Comparison of ENCODE assay signal across 15 cellular contexts in genomic region chr17:34715504-34715903, GRCh38.
DNase-seq lines count a peak whose midpoint lies in the region; ATAC-seq and TF ChIP-seq lines count a peak whose summit lies in the region.
"Had no signal": no experiment of that assay in that cellular context is flagged by ENCODE, and none has a peak within 500 bp of the region (broad histone marks: within the 10 kb centered on the region; RNA-seq: fewer than 3 reads in every experiment).

No MANE protein-coding gene starts in this region.

- ATAC-seq in activated T-helper 17 cell treated with anti-CD3 and anti-CD28 coated beads, Interleukin-2, amount 50 U/mL, for 72 hours (replicated peaks): no peak
- no peak for ATAC-seq in psoas muscle
- ATAC-seq in GM19324 (IDR thresholded peaks at IDR 0.05; ENCODE audit: low FRiP score, unreplicated experiment): no peak
- ATAC-seq: CD8-positive, alpha-beta T cell; GM23338 had no signal

- no peak overlapping the region for H3K9ac ChIP-seq in H9 (ENCODE audit: extremely low read depth, insufficient read length, low read length)

- WGBS in H9 (ENCODE audit: extremely low coverage, insufficient read length, low lambda C conversion rate): no CpG with 5 or more reads among the region's 5 CpGs
- WGBS in psoas muscle, 3 donors: 69 to 75% (median 72%) methylated on average over 5 of the region's 5 CpGs

- no peak overlapping the region for H3K4me3 Mint-ChIP-seq in H9
- H3K4me3 Mint-ChIP-seq in activated T-helper 17 cell treated with anti-CD3 and anti-CD28 coated beads, Interleukin-2, amount 50 U/mL, for 72 hours: no peak overlapping the region
- H3K4me3 Mint-ChIP-seq: CD4-positive, CD25-positive, alpha-beta regulatory T cell; CD8-positive, alpha-beta T cell; GM23338; HFFc6 had no signal

- no peaks in the 10 kb centered on the region for H3K79me2 ChIP-seq in H9 (ENCODE audit: insufficient read depth, low read length)

- no peak overlapping the region for H2BK20ac ChIP-seq in H9 (ENCODE audit: low read depth, low read length, poor library complexity, severe bottlenecking)

- no peaks in the 10 kb centered on the region for H3K79me1 ChIP-seq in H9 (ENCODE audit: insufficient read depth, low read depth, low read length, poor library complexity, severe bottlenecking)

- H3K56ac ChIP-seq in H9 (ENCODE audit: insufficient read length, low read depth, low read length): no peak overlapping the region

- H3K36me3 ChIP-seq in tibial artery: no peaks in the 10 kb centered on the region
- no peaks in the 10 kb centered on the region for H3K36me3 ChIP-seq in psoas muscle (ENCODE audit: insufficient read depth in 1 of 2, low read depth in 1 of 2)
- H3K36me3 ChIP-seq: HAP-1 had no signal

- no peaks in the 10 kb centered on the region for H4K20me1 ChIP-seq in H9 (ENCODE audit: control insufficient read depth, insufficient read depth, insufficient read length)

- H3K9me3 Mint-ChIP-seq in H9: no peaks in the 10 kb centered on the region
- H3K9me3 Mint-ChIP-seq in activated T-helper 17 cell treated with anti-CD3 and anti-CD28 coated beads, Interleukin-2, amount 50 U/mL, for 72 hours: no peaks in the 10 kb centered on the region
- H3K9me3 Mint-ChIP-seq: CD8-positive, alpha-beta T cell; GM23338 had no signal

- no peaks in the 10 kb centered on the region; the same call in 1 of the 2 replicates for H3K27me3 ChIP-seq in H9 (ENCODE audit: insufficient read depth, low read length)
- peaks cover 0 to 6% of the 10 kb centered on the region in 2 donors for H3K27me3 ChIP-seq in tibial artery
- H3K27me3 ChIP-seq in psoas muscle (ENCODE audit: insufficient read depth in 3 of 3, low read length in 2 of 3): peaks cover 0 to 2% (median 0%) of the 10 kb centered on the region in 3 donors

- no peak overlapping the region for H2BK5ac ChIP-seq in H9 (ENCODE audit: insufficient read length, low read length)

- H2AFZ ChIP-seq in H9 (ENCODE audit: low read length): no peak overlapping the region
- H2AFZ ChIP-seq: GM23338 had no signal

- H3K14ac ChIP-seq in H9 (ENCODE audit: insufficient read depth, low read length): no peak overlapping the region

- no peak overlapping the region for H3K23ac ChIP-seq in H9 (ENCODE audit: insufficient read length, low read depth, low read length)

- no peaks in the 10 kb centered on the region for H3K9me3 ChIP-seq in H9 (ENCODE audit: control insufficient read depth, low read depth, low read length)
- H3K9me3 ChIP-seq in tibial artery: no peaks in the 10 kb centered on the region
- H3K9me3 ChIP-seq in psoas muscle: no peaks in the 10 kb centered on the region
- H3K9me3 ChIP-seq: Caco-2, HAP-1 had no signal

- peak overlapping the region in 1 of 3 experiments; percentile 64; a peak in 1 of 7 replicates for H3K27ac Mint-ChIP-seq in H9
- peak overlapping the region; percentile 21 for H3K27ac Mint-ChIP-seq in activated T-helper 17 cell treated with anti-CD3 and anti-CD28 coated beads, Interleukin-2, amount 50 U/mL, for 72 hours
- H3K27ac Mint-ChIP-seq: CD4-positive, CD25-positive, alpha-beta regulatory T cell; CD8-positive, alpha-beta T cell; GM23338; HFFc6 had no signal

- H4K5ac ChIP-seq in H9 (ENCODE audit: insufficient read length, low read depth, low read length): no peak overlapping the region

- H3K36me3 Mint-ChIP-seq in H9 (ENCODE audit: insufficient read depth in 1 of 3, low read depth in 3 of 3): no peaks in the 10 kb centered on the region
- H3K36me3 Mint-ChIP-seq in activated T-helper 17 cell treated with anti-CD3 and anti-CD28 coated beads, Interleukin-2, amount 50 U/mL, for 72 hours (ENCODE audit: low read depth): no peaks in the 10 kb centered on the region
- H3K36me3 Mint-ChIP-seq: CD4-positive, CD25-positive, alpha-beta regulatory T cell; CD8-positive, alpha-beta T cell had no signal

- H3K4me1 ChIP-seq in H9 (ENCODE audit: insufficient read depth, low read length): no peaks in the 10 kb centered on the region
- H3K4me1 ChIP-seq in tibial artery: no peaks in the 10 kb centered on the region
- H3K4me1 ChIP-seq in psoas muscle: no peaks in the 10 kb centered on the region
- H3K4me1 ChIP-seq: Caco-2, HAP-1 had no signal

- H3K4ac ChIP-seq in H9 (ENCODE audit: low read depth, low read length): no peak overlapping the region

- intact Hi-C loops in tibial artery (cut with DNase I; ENCODE audit: low total_unique reads): no loop called here
- intact Hi-C loops in psoas muscle (cut with DNase I): no loop called here

- H3K4me2 ChIP-seq in H9 (ENCODE audit: insufficient read depth, insufficient read length, low read length): no peak overlapping the region
- H3K4me2 ChIP-seq: GM23338 had no signal

- no peak overlapping the region for H2BK12ac ChIP-seq in H9 (ENCODE audit: insufficient read length, low read depth, low read length)

- no peak overlapping the region for H2AK5ac ChIP-seq in H9 (ENCODE audit: insufficient read length, low read length)

- H2BK15ac ChIP-seq in H9 (ENCODE audit: low read depth, low read length): no peak overlapping the region

- H4K91ac ChIP-seq in H9 (ENCODE audit: insufficient read length, low read depth, low read length): no peak overlapping the region

- H3K4me3 ChIP-seq in tibial artery: no peak overlapping the region
- no peak overlapping the region for H3K4me3 ChIP-seq in psoas muscle
- H3K4me3 ChIP-seq: GM23338, HAP-1 had no signal

- H3K27ac ChIP-seq in H9 (ENCODE audit: insufficient read length, low read depth, low read length) (no peak overlapping the region), tibial artery (no peak overlapping the region), psoas muscle (no peak overlapping the region)

- H2BK120ac ChIP-seq in H9 (ENCODE audit: low read depth, low read length, poor library complexity, severe bottlenecking): no peak overlapping the region

- TF ChIP-seq CTCF in H9 (conservative IDR thresholded peaks at IDR 0.05) (no peak), tibial artery (IDR thresholded peaks at IDR 0.05) (no peak), psoas muscle (IDR thresholded peaks at IDR 0.05) (no peak)

- DNase-seq in H9 (peak; percentile 21), left kidney (ENCODE audit: low read depth, low spot score) (peak; percentile 49), tibial artery (no peak), psoas muscle (no peak)
- DNase-seq: C1 segment of cervical spinal cord; Caco-2; CD4-positive, CD25-positive, alpha-beta regulatory T cell; DMS153; DND-41; HFFc6 had no signal

- no peak overlapping the region for H3T11ph ChIP-seq in H9 (ENCODE audit: low read length)

- H3K27me3 Mint-ChIP-seq in H9 (ENCODE audit: low read depth): peaks cover 12% of the 10 kb centered on the region
- peaks cover 23% of the 10 kb centered on the region for H3K27me3 Mint-ChIP-seq in activated T-helper 17 cell treated with anti-CD3 and anti-CD28 coated beads, Interleukin-2, amount 50 U/mL, for 72 hours

- no peak overlapping the region for H4K8ac ChIP-seq in H9 (replicated peaks; ENCODE audit: insufficient read length, low read depth, low read length)

- H3K18ac ChIP-seq in H9 (ENCODE audit: insufficient read length, low read depth, low read length): no peak overlapping the region

- H3K4me1 Mint-ChIP-seq in H9: peaks cover 0 to 4% of the 10 kb centered on the region in 2 experiments; a peak in 1 of 4 replicates
- H3K4me1 Mint-ChIP-seq in activated T-helper 17 cell treated with anti-CD3 and anti-CD28 coated beads, Interleukin-2, amount 50 U/mL, for 72 hours: no peaks in the 10 kb centered on the region
- H3K4me1 Mint-ChIP-seq: CD4-positive, CD25-positive, alpha-beta regulatory T cell had no signal

- no peaks in the 10 kb centered on the region for H3K23me2 ChIP-seq in H9 (ENCODE audit: insufficient read length, low read depth, low read length, poor library complexity, severe bottlenecking)

Comparison
In these comparisons a context has a peak if more than half of its experiments do, and no peak if none do; other contexts are left out.
1. DNase-seq: peak in H9 (single experiment) and left kidney (single experiment); none in tibial artery (0 of 2) and psoas muscle (0 of 2).